ENCODE assay signal across 22 cellular contexts in genomic region chr20:52256465-52256864, GRCh38.
"Had no signal": no experiment of that assay in that cellular context is flagged by ENCODE, and none has a peak within 500 bp of the region (broad histone marks: within the 10 kb centered on the region; RNA-seq: fewer than 3 reads in every experiment).

No MANE protein-coding gene starts in this region.

- H2AFZ ChIP-seq: hepatocyte had no signal

- H3K27ac Mint-ChIP-seq: naive thymus-derived CD8-positive, alpha-beta T cell; stimulated activated memory B cell treated with anti-CD40 and anti-IgM and Interleukin-4, amounts not matched to agents 10 μg/mL and 1 μg/mL and 100 μg/mL, for 72 hours; stimulated activated naive CD8-positive, alpha-beta T cell treated with anti-CD3 and anti-CD28 coated beads, Interleukin-15, Interleukin-2, amounts not matched to agents 100 ng/mL and 50 ng/mL, for 24 hours had no signal

- H3K4me2 ChIP-seq: hepatocyte had no signal

- H3K9me3 ChIP-seq: colonic mucosa, mucosa of descending colon, neutrophil, testis had no signal

- H3K27me3 ChIP-seq: colonic mucosa, hepatocyte, neutrophil, testis, tibial nerve had no signal

- FAIRE-seq: endothelial cell of umbilical vein had no signal

- H3K27ac ChIP-seq: colonic mucosa, hepatocyte, neutrophil, spleen, testis, tibial nerve had no signal

- H3K4me1 Mint-ChIP-seq: stimulated activated memory B cell treated with anti-CD40 and anti-IgM and Interleukin-4, amounts not matched to agents 10 μg/mL and 1 μg/mL and 100 μg/mL, for 72 hours had no signal

- H3K79me2 ChIP-seq: hepatocyte had no signal

- H3K4me1 ChIP-seq: colonic mucosa, spleen, testis, tibial nerve had no signal

- H3K4me3 ChIP-seq: colonic mucosa, hepatocyte, mucosa of descending colon, spleen, testis, tibial nerve had no signal

- DNase-seq: colonic mucosa; dermis blood vessel endothelial cell; erythroblast; foreskin melanocyte; head of caudate nucleus; left colon; mammary epithelial cell; mucosa of descending colon; naive thymus-derived CD8-positive, alpha-beta T cell; posterior cingulate gyrus; spleen; stimulated activated CD4-positive, alpha-beta T cell treated with anti-CD3 and anti-CD28 coated beads, Interleukin-15, amount 100 ng/mL, for 24 hours; stimulated activated CD4-positive, alpha-beta T cell treated with anti-CD3 and anti-CD28 coated beads, Interleukin-1b, Interleukin-23, amount 100 ng/mL, for 48 hours; stimulated activated CD4-positive, alpha-beta T cell treated with anti-CD3 and anti-CD28 coated beads, Interleukin-4, amount 100 ng/mL, for 24 hours; testis had no signal

- H3K36me3 Mint-ChIP-seq: stimulated activated memory B cell treated with anti-CD40 and anti-IgM and Interleukin-4, amounts not matched to agents 10 μg/mL and 1 μg/mL and 100 μg/mL, for 72 hours had no signal

- ATAC-seq: left colon; mucosa of descending colon; naive thymus-derived CD8-positive, alpha-beta T cell; sciatic nerve; stimulated activated memory B cell treated with anti-CD40 and anti-IgM and Interleukin-4, amounts not matched to agents 10 μg/mL and 1 μg/mL and 100 μg/mL, for 72 hours had no signal

- H3K36me3 ChIP-seq: colonic mucosa, neutrophil, spleen, tibial nerve had no signal

- H3K4me3 Mint-ChIP-seq: naive thymus-derived CD8-positive, alpha-beta T cell; stimulated activated memory B cell treated with anti-CD40 and anti-IgM and Interleukin-4, amounts not matched to agents 10 μg/mL and 1 μg/mL and 100 μg/mL, for 72 hours; stimulated activated naive CD8-positive, alpha-beta T cell treated with anti-CD3 and anti-CD28 coated beads, Interleukin-15, Interleukin-2, amounts not matched to agents 100 ng/mL and 50 ng/mL, for 24 hours had no signal
